ENCODE assay signal across 10 cellular contexts in genomic region chr14:100440758-100441203, GRCh38.
DNase-seq lines count a peak whose midpoint lies in the region; ATAC-seq, FAIRE-seq and TF ChIP-seq lines count a peak whose summit lies in the region.
"Had no signal": no experiment of that assay in that cellular context is flagged by ENCODE, and none has a peak within 500 bp of the region (broad histone marks: within the 10 kb centered on the region; RNA-seq: fewer than 3 reads in every experiment).

No MANE protein-coding gene starts in this region.

- H3K79me2 ChIP-seq in K562 (ENCODE audit: control insufficient read depth, insufficient read depth, low read length) (no peaks in the 10 kb centered on the region), hepatocyte (peaks cover 16% of the 10 kb centered on the region)

- intact Hi-C loops in K562 (cut with micrococcal nuclease) = loop anchor here (1.0 to 10.0 kb wide), 3 partner anchors 56 to 214 kb away; no protein-coding TSS in a partner anchor

- H2AFZ ChIP-seq in K562 (ENCODE audit: low read depth, low read length) = peak overlapping the region; percentile 85
- H2AFZ ChIP-seq in hepatocyte = no peak overlapping the region

- no TSS peak for BruUV-seq in K562 (replicated peaks; lab: Mats Ljungman, UMichigan)

- POLR2A ChIA-PET in K562 (lab: Yijun Ruan, JAX) = interaction anchor here (0.5 to 1.6 kb wide), 4 partner anchors 11 to 199 kb away, joined by 3 to 5 read pairs (median 4); no protein-coding TSS in a partner anchor

- peak; percentile 95 for FAIRE-seq in K562 (lab: Jason Lieb, UNC)
- FAIRE-seq: colon, frontal cortex, TTC549 had no signal

- CTCF ChIA-PET in K562 (lab: Yijun Ruan, JAX; ENCODE audit: low intra/inter-chr PET ratio) = interaction anchor here (2.3 kb wide), 1 partner anchor 214 kb away, joined by 9 read pairs; no protein-coding TSS in a partner anchor

- peak; percentile 46; the same call in 1 of the 2 replicates for TF ChIP-seq EP300 in K562 (IDR thresholded peaks at IDR 0.05; ENCODE audit: low read length)

- peaks cover 29 to 40% of the 10 kb centered on the region in 2 experiments for H3K4me1 ChIP-seq in K562 (replicated peaks in 1 of 2; ENCODE audit: control insufficient read depth in 2 of 2, insufficient read depth in 2 of 2, low read length in 2 of 2)
- peaks cover 33% of the 10 kb centered on the region for H3K4me1 ChIP-seq in hepatocyte (ENCODE audit: insufficient read depth)

- H3K9me3 ChIP-seq in K562 (replicated peaks; ENCODE audit: control insufficient read depth, insufficient read depth, low read depth, low read length) (no peaks in the 10 kb centered on the region), hepatocyte (ENCODE audit: low read depth) (no peaks in the 10 kb centered on the region)

- in situ Hi-C loops in K562 (cut with MboI) = no loop called here

- peak; percentile 55 for DNase-seq in OCI-M1 (lab: John Stamatoyannopoulos, UW)
- peak; percentile 30 to 77 (median 53) for DNase-seq in K562 (ENCODE audit: extremely low read depth in 1 of 4, low spot score in 3 of 4)
- no peak for DNase-seq in hepatocyte (ENCODE audit: low spot score)

- H3K27me3 ChIP-seq in K562 (ENCODE audit: control insufficient read depth in 2 of 2, insufficient read depth in 2 of 2, low read length in 2 of 2) (no peaks in the 10 kb centered on the region), hepatocyte (no peaks in the 10 kb centered on the region)

- no peak overlapping the region for H3K4me3 ChIP-seq in K562
- H3K4me3 ChIP-seq in hepatocyte = no peak overlapping the region

- no peak for TF ChIP-seq CTCF in K562 (IDR thresholded peaks at IDR 0.05 in 2 of 3, conservative IDR thresholded peaks at IDR 0.05 in 1 of 3; ENCODE audit: insufficient read depth in 2 of 3, low read depth in 1 of 3, low read length in 3 of 3)
- no peak for TF ChIP-seq CTCF in hepatocyte (IDR thresholded peaks at IDR 0.05; ENCODE audit: poor library complexity)

- H4K20me1 ChIP-seq in K562 (replicated peaks; ENCODE audit: control insufficient read depth, insufficient read depth, low read length) (no peaks in the 10 kb centered on the region), hepatocyte (ENCODE audit: insufficient read depth, poor library complexity, severe bottlenecking) (no peaks in the 10 kb centered on the region)

- H3K27ac ChIP-seq in K562 (ENCODE audit: extremely low read depth, low read depth, low read length) = peak overlapping the region; percentile 65
- peak overlapping the region; percentile 46 for H3K27ac ChIP-seq in hepatocyte
- peak overlapping the region; percentile 51 for H3K27ac ChIP-seq in temporal lobe (ENCODE audit: low read depth, low read length)

- H3K9me1 ChIP-seq in K562 (ENCODE audit: control insufficient read depth, insufficient read depth, low read length) = no peaks in the 10 kb centered on the region

- H3K36me3 ChIP-seq in K562 (ENCODE audit: control insufficient read depth, insufficient read depth, low read length) (no peaks in the 10 kb centered on the region), hepatocyte (replicated peaks; ENCODE audit: insufficient read depth, low read depth) (no peaks in the 10 kb centered on the region)

- H3K9ac ChIP-seq in K562 (ENCODE audit: insufficient read depth in 1 of 2, low read depth in 2 of 2, low read length in 2 of 2) = peak overlapping the region; percentile 24 to 51; a peak in 3 of 4 replicates

- WGBS in K562 (ENCODE audit: insufficient coverage, low coverage, missing lambda C conversion rate) = 7% methylated on average over 6 of the region's 6 CpGs
- 72% methylated on average over 6 of the region's 6 CpGs for WGBS in hepatocyte (ENCODE audit: low lambda C conversion rate, missing lambda C conversion rate)

- H3K9me2 ChIP-seq in hepatocyte (replicated peaks; ENCODE audit: insufficient read depth) = no peaks in the 10 kb centered on the region

- H3K4me2 ChIP-seq in K562 (ENCODE audit: insufficient read depth, low read length) = peak overlapping the region; percentile 65
- H3K4me2 ChIP-seq in hepatocyte = peak overlapping the region; percentile 21

- ATAC-seq in K562 (peak; percentile 84), GM18870 (IDR thresholded peaks at IDR 0.05; ENCODE audit: unreplicated experiment) (no peak), HG02759 (IDR thresholded peaks at IDR 0.05; ENCODE audit: unreplicated experiment) (no peak), GM18867 (IDR thresholded peaks at IDR 0.05; ENCODE audit: unreplicated experiment) (no peak)

- no peak for TF ChIP-seq RAD21 in K562 (CRISPR knock-in tag; conservative IDR thresholded peaks at IDR 0.05 in 1 of 2, IDR thresholded peaks at IDR 0.05 in 1 of 2)

- no peak for TF ChIP-seq POLR2A in K562 (conservative IDR thresholded peaks at IDR 0.05)

TF ChIP-seq in K562, 482 proteins besides CTCF, POLR2A, EP300 and RAD21 (continues in another document):
- peak; percentile 74 for TF ChIP-seq NFIC (IDR thresholded peaks at IDR 0.05)
- TF ChIP-seq NCOR1 (IDR thresholded peaks at IDR 0.05) = peak; percentile 53
- TF ChIP-seq ZFX (CRISPR knock-in tag; IDR thresholded peaks at IDR 0.05) = no peak
- no peak for TF ChIP-seq ZBTB26 (CRISPR knock-in tag; IDR thresholded peaks at IDR 0.05)
- TF ChIP-seq SMARCB1 (IDR thresholded peaks at IDR 0.05; ENCODE audit: insufficient read length, low read depth) = no peak
- peak; percentile 75 for TF ChIP-seq ARID1B (IDR thresholded peaks at IDR 0.05)
- 0 out of 2 replicates have a peak, but pooled peaks have one; percentile 18 for TF ChIP-seq NBN (IDR thresholded peaks at IDR 0.05; ENCODE audit: low read depth)
- TF ChIP-seq POLR2AphosphoS5 (IDR thresholded peaks at IDR 0.05; ENCODE audit: control insufficient read depth, insufficient read depth, low read depth, low read length) = 0 out of 2 replicates have a peak, but pooled peaks have one; percentile 50
- peak; percentile 65; the same call in 1 of the 2 replicates for TF ChIP-seq TRIM28 (IDR thresholded peaks at IDR 0.05)
- no peak for TF ChIP-seq EZH2 (IDR thresholded peaks at IDR 0.05; ENCODE audit: borderline replicate concordance, low read depth, low read length)
- TF ChIP-seq TCF3 (CRISPR knock-in tag; IDR thresholded peaks at IDR 0.05) = peak; percentile 74
- peak; percentile 83 for TF ChIP-seq CBFA2T3 (IDR thresholded peaks at IDR 0.05)
- no peak for TF ChIP-seq NR0B1 (IDR thresholded peaks at IDR 0.05; ENCODE audit: partially characterized antibody)
- no peak for TF ChIP-seq ZNF134 (CRISPR knock-in tag; conservative IDR thresholded peaks at IDR 0.05)
- peak; percentile 57; the same call in 1 of the 2 replicates for TF ChIP-seq ETV1 (tag; conservative IDR thresholded peaks at IDR 0.05; ENCODE audit: low read depth)
- 0 out of 2 replicates have a peak, but pooled peaks have one; percentile 22 for TF ChIP-seq PKNOX1 (IDR thresholded peaks at IDR 0.05)
- peak; percentile 60 for TF ChIP-seq DPF2 (IDR thresholded peaks at IDR 0.05)
- TF ChIP-seq RCOR1 (IDR thresholded peaks at IDR 0.05; ENCODE audit: borderline replicate concordance in 1 of 2, low read depth in 2 of 2, low read length in 2 of 2) = peak in 1 of 2 experiments; percentile 61; a peak in 1 of 4 replicates
- TF ChIP-seq CBFA2T2 (conservative IDR thresholded peaks at IDR 0.05) = peak; percentile 65
- 0 out of 2 replicates have a peak, but pooled peaks have one; percentile 5 for TF ChIP-seq JUND (IDR thresholded peaks at IDR 0.05; ENCODE audit: borderline replicate concordance, low read depth, low read length)
- no peak for TF ChIP-seq JUND (tag; IDR thresholded peaks at IDR 0.05; ENCODE audit: borderline replicate concordance, low read depth, low read length)
